17 cellular contexts compared by ENCODE assay signal in genomic region chr6:45431314-45432058, GRCh38. TPM values are rescaled to one million over a fixed set of nuclear protein-coding genes. Genes with fewer than 3 reads are reported as not detected.
DNase-seq lines count a peak whose midpoint lies in the region; ATAC-seq and TF ChIP-seq lines count a peak whose summit lies in the region.
"Had no signal": no experiment of that assay in that cellular context is flagged by ENCODE, and none has a peak within 500 bp of the region (broad histone marks: within the 10 kb centered on the region; RNA-seq: fewer than 3 reads in every experiment).

No MANE protein-coding gene starts in this region.

- H4K8ac ChIP-seq in IMR-90 (ENCODE audit: low read depth in 2 of 2, low read length in 2 of 2), result no peak overlapping the region
- no peak overlapping the region for H4K8ac ChIP-seq in mesenchymal stem cell (ENCODE audit: low read length)

- no peak for TF ChIP-seq RAD21 in IMR-90 (IDR thresholded peaks at IDR 0.05; ENCODE audit: low read length)

- H3K36me3 ChIP-seq in IMR-90 (ENCODE audit: control insufficient read depth, insufficient read depth, low read length) (peaks cover 1% of the 10 kb centered on the region; the same call in 1 of the 2 replicates), mesenchymal stem cell (ENCODE audit: control insufficient read depth in 1 of 2, insufficient read depth in 2 of 2, low read depth in 1 of 2, low read length in 2 of 2) (peaks cover 3 to 6% of the 10 kb centered on the region in 2 experiments)
- H3K36me3 ChIP-seq: neural progenitor cell had no signal

- TF ChIP-seq CTCF in IMR-90 (conservative IDR thresholded peaks at IDR 0.05; ENCODE audit: low read depth, low read length), result no peak

- H2BK15ac ChIP-seq in IMR-90 (ENCODE audit: low read depth, low read length) (peak overlapping the region; percentile 42; the same call in 2 of the 3 replicates), mesenchymal stem cell (ENCODE audit: low read depth, poor library complexity, severe bottlenecking) (no peak overlapping the region)

- H3K4ac ChIP-seq in IMR-90 (ENCODE audit: low read depth, low read length) (no peak overlapping the region), mesenchymal stem cell (ENCODE audit: low read depth in 1 of 2, low read length in 2 of 2) (peak overlapping the region in 1 of 2 experiments; percentile 56)

- dilution Hi-C loops in IMR-90 (cut with HindIII; ENCODE audit: low sequenced_read_pairs, unreplicated experiment), result no loop called here

- DNase-seq in NCI-H82 (lab: John Stamatoyannopoulos, UW) (peak; percentile 65), NCI-H82 treated with DMSO at 0.1 percent for 48 hours (lab: John Stamatoyannopoulos, UW; ENCODE audit: unreplicated experiment) (no peak), IMR-90 (no peak), mesenchymal stem cell (no peak), G401 (ENCODE audit: low spot score) (no peak), dedifferentiated amniotic fluid mesenchymal stem cell (ENCODE audit: extremely low spot score) (no peak), SKM-1 treated with dmso at 0.1 percent for 144 hours (lab: John Stamatoyannopoulos, UW; ENCODE audit: unreplicated experiment) (no peak)
- no peak for DNase-seq in activated CD8-positive, alpha-beta T cell treated with anti-CD3 and anti-CD28 coated beads, Interleukin-2, amount 10 ng/mL, durations not matched to agents 7 days and 5 days
- DNase-seq: amygdala; GOT3; kidney; NCI-H1105; stimulated activated naive CD4-positive, alpha-beta T cell; trophoblast cell had no signal

- H2BK12ac ChIP-seq in mesenchymal stem cell (ENCODE audit: low read length in 2 of 2), result peak overlapping the region in 1 of 2 experiments; percentile 61

- H3K14ac ChIP-seq in IMR-90 (replicated peaks; ENCODE audit: low read depth, low read length) (no peak overlapping the region), mesenchymal stem cell (ENCODE audit: low read length in 2 of 2) (no peak overlapping the region)

- H2AK9ac ChIP-seq in IMR-90 (replicated peaks; ENCODE audit: low read depth, low read length, poor library complexity), result no peak overlapping the region

- H2AK5ac ChIP-seq in IMR-90 (ENCODE audit: low read depth, low read length) (0 out of 2 replicates have a peak overlapping the region, but pooled peaks have one; percentile 32), mesenchymal stem cell (ENCODE audit: low read length, severe bottlenecking) (no peak overlapping the region)

- H3K27ac ChIP-seq in IMR-90 (ENCODE audit: insufficient read depth, low read length) (no peak overlapping the region), mesenchymal stem cell (ENCODE audit: low read length, poor library complexity, severe bottlenecking) (no peak overlapping the region)
- H3K27ac ChIP-seq: 22Rv1, neural progenitor cell had no signal

- H4K5ac ChIP-seq in IMR-90 (ENCODE audit: low read depth, low read length), result no peak overlapping the region

- H2BK120ac ChIP-seq in IMR-90 (ENCODE audit: low read depth, low read length) (peak overlapping the region; percentile 14; the same call in 1 of the 2 replicates), mesenchymal stem cell (ENCODE audit: low read depth, low read length) (peak overlapping the region; percentile 27)

- no TSS peak for BruUV-seq in IMR-90 (replicated peaks; lab: Mats Ljungman, UMichigan)

- ATAC-seq in IMR-90 (ENCODE audit: low read depth), result no peak
- ATAC-seq in activated CD8-positive, alpha-beta T cell treated with anti-CD3 and anti-CD28 coated beads, Interleukin-2, amount 10 ng/mL, durations not matched to agents 7 days and 5 days, result peak; percentile 25
- ATAC-seq: Right ventricle myocardium inferior had no signal

- no peak for TF ChIP-seq POLR2A in IMR-90 (IDR thresholded peaks at IDR 0.05; ENCODE audit: low read depth, low read length)

- H3K4me1 Mint-ChIP-seq in activated CD8-positive, alpha-beta T cell treated with anti-CD3 and anti-CD28 coated beads, Interleukin-2, amount 10 ng/mL, durations not matched to agents 7 days and 5 days (ENCODE audit: low read depth), result peaks cover 50% of the 10 kb centered on the region
- H3K4me1 Mint-ChIP-seq: neural progenitor cell had no signal

- peaks cover 3% of the 10 kb centered on the region; the same call in 1 of the 2 replicates for H3K9me1 ChIP-seq in IMR-90 (ENCODE audit: insufficient read depth, low read length)

- peak overlapping the region; percentile 56 for H3K4me3 Mint-ChIP-seq in activated CD8-positive, alpha-beta T cell treated with anti-CD3 and anti-CD28 coated beads, Interleukin-2, amount 10 ng/mL, durations not matched to agents 7 days and 5 days
- H3K4me3 Mint-ChIP-seq: neural progenitor cell had no signal

- H3K27me3 Mint-ChIP-seq in activated CD8-positive, alpha-beta T cell treated with anti-CD3 and anti-CD28 coated beads, Interleukin-2, amount 10 ng/mL, durations not matched to agents 7 days and 5 days (ENCODE audit: low read depth), result no peaks in the 10 kb centered on the region

- H3K4me3 ChIP-seq in IMR-90 (ENCODE audit: insufficient read depth, low read depth, low read length) (no peak overlapping the region), mesenchymal stem cell (ENCODE audit: insufficient read depth in 1 of 2, low read depth in 1 of 2, low read length in 2 of 2) (no peak overlapping the region)
- H3K4me3 ChIP-seq: neural progenitor cell had no signal

- POLR2A ChIA-PET in IMR-90 (lab: Charles Lee; ENCODE audit: unreplicated experiment), result no interaction called here
- POLR2A ChIA-PET in activated CD8-positive, alpha-beta T cell treated with anti-CD3 and anti-CD28 coated beads, Interleukin-2, amount 10 ng/mL, durations not matched to agents 7 days and 5 days (lab: Charles Lee), result no interaction called here

- no CpG with 5 or more reads among the region's 10 CpGs for WGBS in IMR-90 (ENCODE audit: extremely low coverage in 2 of 2, insufficient read length in 1 of 2), 2 experiments
- 94% methylated on average over 8 of the region's 10 CpGs for WGBS in mesenchymal stem cell

- peak overlapping the region; percentile 30 for H3K27ac Mint-ChIP-seq in activated CD8-positive, alpha-beta T cell treated with anti-CD3 and anti-CD28 coated beads, Interleukin-2, amount 10 ng/mL, durations not matched to agents 7 days and 5 days
- H3K27ac Mint-ChIP-seq: neural progenitor cell had no signal

- H3K4me2 ChIP-seq in IMR-90 (ENCODE audit: low read depth, low read length), result no peak overlapping the region
- H3K4me2 ChIP-seq in mesenchymal stem cell (ENCODE audit: low read length, poor library complexity, severe bottlenecking), result no peak overlapping the region
- H3K4me2 ChIP-seq: neural progenitor cell had no signal

- H2BK5ac ChIP-seq in IMR-90 (ENCODE audit: low read depth, low read length, poor library complexity, severe bottlenecking) (no peak overlapping the region), mesenchymal stem cell (ENCODE audit: low read depth, low read length, poor library complexity, severe bottlenecking) (no peak overlapping the region)

- H3K56ac ChIP-seq in IMR-90 (ENCODE audit: extremely low read depth, insufficient read depth, low read length), result no peak overlapping the region

- H3K9ac ChIP-seq in IMR-90 (ENCODE audit: low read depth, low read length), result no peak overlapping the region
- no peak overlapping the region for H3K9ac ChIP-seq in mesenchymal stem cell (ENCODE audit: low read length)
- H3K9ac ChIP-seq: neural progenitor cell had no signal

- H3K4me1 ChIP-seq in IMR-90 (ENCODE audit: control insufficient read depth, insufficient read depth, low read length) (peaks cover 3% of the 10 kb centered on the region), mesenchymal stem cell (ENCODE audit: control insufficient read depth, insufficient read depth, low read depth, low read length) (no peaks in the 10 kb centered on the region)
- H3K4me1 ChIP-seq: neural progenitor cell had no signal

- no peak overlapping the region for H3K18ac ChIP-seq in IMR-90 (ENCODE audit: low read depth, low read length)
- H3K18ac ChIP-seq in mesenchymal stem cell (ENCODE audit: low read depth in 1 of 2, low read length in 2 of 2), result peak overlapping the region in 1 of 2 experiments; percentile 53

- in situ Hi-C loops in IMR-90 (cut with MboI; ENCODE audit: low sequenced_read_pairs) (no loop called here), G401 (cut with HindIII; ENCODE audit: low sequenced_read_pairs) (no loop called here)

- H4K91ac ChIP-seq in IMR-90 (ENCODE audit: insufficient read depth, low read depth, low read length) (no peak overlapping the region), mesenchymal stem cell (ENCODE audit: low read length) (no peak overlapping the region)

- no peaks in the 10 kb centered on the region for H3K9me3 Mint-ChIP-seq in activated CD8-positive, alpha-beta T cell treated with anti-CD3 and anti-CD28 coated beads, Interleukin-2, amount 10 ng/mL, durations not matched to agents 7 days and 5 days (ENCODE audit: insufficient read depth)
- H3K9me3 Mint-ChIP-seq: neural progenitor cell had no signal

- intact Hi-C loops in IMR-90 (cut with micrococcal nuclease), result no loop called here

- CTCF ChIA-PET in IMR-90 (lab: Yijun Ruan, JAX), result interaction anchor here (0.8 to 1.0 kb wide), 2 partner anchors 15 to 23 kb away, joined by 3 to 4 read pairs; no protein-coding TSS in a partner anchor
- CTCF ChIA-PET in activated CD8-positive, alpha-beta T cell treated with anti-CD3 and anti-CD28 coated beads, Interleukin-2, amount 10 ng/mL, durations not matched to agents 7 days and 5 days (lab: Charles Lee), result interaction anchor here (0.7 to 1.1 kb wide), 2 partner anchors 53 to 801 kb away, joined by 3 to 5 read pairs; no protein-coding TSS in a partner anchor

- H3K9me3 ChIP-seq in IMR-90 (ENCODE audit: control insufficient read depth, insufficient read depth, low read length) (no peaks in the 10 kb centered on the region), mesenchymal stem cell (ENCODE audit: control insufficient read depth, low read length) (no peaks in the 10 kb centered on the region)

- H3K79me1 ChIP-seq in IMR-90 (ENCODE audit: low read depth in 1 of 2, low read length in 2 of 2) (peaks cover 9 to 21% of the 10 kb centered on the region in 2 experiments), mesenchymal stem cell (replicated peaks; ENCODE audit: low read length, poor library complexity, severe bottlenecking) (peaks cover 3% of the 10 kb centered on the region)

- no peak overlapping the region for H3K23ac ChIP-seq in IMR-90 (ENCODE audit: low read depth, low read length)
- H3K23ac ChIP-seq in mesenchymal stem cell (ENCODE audit: low read length in 2 of 2), result no peak overlapping the region

- no peak overlapping the region for H2AFZ ChIP-seq in IMR-90 (replicated peaks; ENCODE audit: low read length, poor library complexity)
- H2AFZ ChIP-seq in mesenchymal stem cell (ENCODE audit: low read depth, low read length), result no peak overlapping the region
- H2AFZ ChIP-seq: neural progenitor cell had no signal

- H4K20me1 ChIP-seq in IMR-90 (ENCODE audit: insufficient read depth, low read length), result no peaks in the 10 kb centered on the region

- peak overlapping the region; percentile 31; the same call in 1 of the 2 replicates for H2BK20ac ChIP-seq in IMR-90 (ENCODE audit: low read depth, low read length)

- H3K36me3 Mint-ChIP-seq in activated CD8-positive, alpha-beta T cell treated with anti-CD3 and anti-CD28 coated beads, Interleukin-2, amount 10 ng/mL, durations not matched to agents 7 days and 5 days (ENCODE audit: low read depth), result peaks cover 9% of the 10 kb centered on the region
- H3K36me3 Mint-ChIP-seq: neural progenitor cell had no signal

- H3K27me3 ChIP-seq in IMR-90 (ENCODE audit: control insufficient read depth, insufficient read depth, low read length) (no peaks in the 10 kb centered on the region), mesenchymal stem cell (ENCODE audit: control insufficient read depth in 1 of 2, insufficient read depth in 1 of 2, low read length in 2 of 2) (no peaks in the 10 kb centered on the region)

RNA-seq across cellular contexts. Expression of gene SUPT3H, which starts 53.8 kb away (rescaled TPM):
- 4.2 and 5.0 TPM in 2 replicates for total RNA-seq in IMR-90 (2012; rRNA removed)
- 4.5 and 5.4 TPM in 2 replicates for polyA plus RNA-seq in IMR-90 (2012; rRNA removed)
- polyA plus RNA-seq in IMR-90 (2012; cell fraction: cytosol; rRNA removed), result 4.2 and 5.0 TPM in 2 replicates
- 3.2 and 12.9 TPM in 2 replicates for polyA plus RNA-seq in IMR-90 (2012; cell fraction: nucleus; rRNA removed; ENCODE audit: low replicate concordance)
- total RNA-seq in activated CD8-positive, alpha-beta T cell treated with anti-CD3 and anti-CD28 coated beads, Interleukin-2, amount 10 ng/mL, durations not matched to agents 7 days and 5 days, result 1 to 10 TPM; 6.4 to 9.1 TPM
- 12.2 TPM for polyA plus RNA-seq in mesenchymal stem cell (2013, experiment 1 of 2)
- polyA plus RNA-seq in mesenchymal stem cell (2013, experiment 2 of 2), result 11.4 TPM
- total RNA-seq in G401 (2014; rRNA removed; shearing (Covaris generic)), result 10.9 and 24.7 TPM in 2 replicates
